In the genomic region with DNA sequence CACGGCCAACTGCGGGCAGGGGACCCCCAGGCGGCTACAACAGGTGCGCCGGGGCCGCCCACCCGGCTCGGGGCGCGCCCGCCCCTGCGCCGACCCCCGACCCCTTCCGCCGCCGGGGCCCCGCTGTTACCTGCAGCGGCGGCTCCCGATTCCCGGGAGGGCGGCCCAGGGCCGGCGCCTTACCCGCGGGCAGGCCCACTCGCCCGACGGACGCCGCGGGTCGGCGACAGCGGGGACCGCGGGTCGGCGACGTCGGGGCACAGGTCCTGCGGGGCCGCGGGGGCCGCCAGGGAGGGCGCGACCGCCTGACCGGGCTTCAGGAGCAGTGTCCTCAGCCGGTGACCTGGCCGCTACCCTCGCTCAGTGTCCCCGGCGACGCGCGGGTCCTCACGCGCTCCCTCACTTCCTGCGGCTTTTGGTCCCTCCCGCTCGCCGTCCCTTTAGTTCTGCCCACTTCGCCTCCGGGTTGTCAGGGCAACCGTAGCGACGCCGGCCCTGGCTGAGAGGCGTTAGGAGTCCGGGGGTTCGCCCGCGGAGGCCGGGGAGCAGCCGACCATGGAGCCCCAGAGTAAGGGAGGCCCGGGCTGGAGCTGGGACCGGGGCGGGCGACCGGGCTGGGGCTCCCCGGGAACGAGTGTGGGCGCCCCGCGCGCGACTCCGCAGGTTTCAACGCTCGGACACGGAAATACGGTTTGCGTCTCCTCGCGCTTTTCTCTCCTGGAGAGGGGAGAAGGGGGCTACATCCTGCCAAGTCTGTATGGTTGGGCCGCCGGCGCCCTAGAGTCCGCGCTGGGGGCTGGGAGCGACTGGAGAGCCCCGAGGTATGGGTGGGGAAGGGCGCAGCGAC, we compare ENCODE assay signal across 8 cellular contexts. TPM values are rescaled to one million over a fixed set of nuclear protein-coding genes. Genes with fewer than 3 reads are reported as not detected.
DNase-seq lines count a peak whose midpoint lies in the region; ATAC-seq, FAIRE-seq and TF ChIP-seq lines count a peak whose summit lies in the region.
"Not testable (repeated sequence)": the region's sequence is repeated elsewhere in the genome, so short reads cannot be mapped to it uniquely, and the experiment has no call there.

A gene with protein sequence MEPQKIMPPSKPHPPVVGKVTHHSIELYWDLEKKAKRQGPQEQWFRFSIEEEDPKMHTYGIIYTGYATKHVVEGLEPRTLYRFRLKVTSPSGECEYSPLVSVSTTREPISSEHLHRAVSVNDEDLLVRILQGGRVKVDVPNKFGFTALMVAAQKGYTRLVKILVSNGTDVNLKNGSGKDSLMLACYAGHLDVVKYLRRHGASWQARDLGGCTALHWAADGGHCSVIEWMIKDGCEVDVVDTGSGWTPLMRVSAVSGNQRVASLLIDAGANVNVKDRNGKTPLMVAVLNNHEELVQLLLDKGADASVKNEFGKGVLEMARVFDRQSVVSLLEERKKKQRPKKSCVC (plus strand): TSS at position 477 of the 847 bp plus-strand sequence. CDS start 79 bp downstream, at position 556.

- peak within 1 kb of the TSS; percentile 92 for H3K27ac Mint-ChIP-seq in Calu3 (ENCODE audit: unreplicated experiment)

- not testable (repeated sequence) for H3K9me3 Mint-ChIP-seq in Calu3 (ENCODE audit: low read depth, unreplicated experiment)

- H3K9me3 ChIP-seq in Peyer's patch, esophagus muscularis mucosa: not testable (repeated sequence)

- not testable (repeated sequence) for FAIRE-seq in HTR-8/SVneo (lab: Jason Lieb, UNC)

- H3K27ac ChIP-seq in Peyer's patch (peak within 1 kb of the TSS; percentile 77 to 87 (median 81)), esophagus muscularis mucosa (replicated peaks in 1 of 4) (peak within 1 kb of the TSS; percentile 84 to 89 (median 86))

- H3K4me3 ChIP-seq in Peyer's patch (peak within 1 kb of the TSS; percentile 56 to 87 (median 74)), esophagus muscularis mucosa (peak within 1 kb of the TSS; percentile 78 to 84 (median 82))

- peaks cover 41% of the 10 kb centered on the region for H3K36me3 Mint-ChIP-seq in Calu3 (ENCODE audit: insufficient read depth, unreplicated experiment)

- H3K4me3 Mint-ChIP-seq in Calu3 (ENCODE audit: low read depth, unreplicated experiment) = peak within 1 kb of the TSS; percentile 83

- H3K27me3 ChIP-seq in Peyer's patch, esophagus muscularis mucosa: not testable (repeated sequence)

- H3K27me3 Mint-ChIP-seq in Calu3 (ENCODE audit: unreplicated experiment) = not testable (repeated sequence)

- H3K4me1 ChIP-seq in Peyer's patch = not testable (repeated sequence)
- H3K4me1 ChIP-seq in esophagus muscularis mucosa = peaks cover 7 to 19% (median 17%) of the 10 kb centered on the region in 4 donors

- WGBS in esophagus muscularis mucosa = 31% methylated on average over 81 of the region's 106 CpGs

- TF ChIP-seq CTCF in Calu3 (IDR thresholded peaks at IDR 0.05; ENCODE audit: unreplicated experiment); Peyer's patch (IDR thresholded peaks at IDR 0.05); esophagus muscularis mucosa (IDR thresholded peaks at IDR 0.05): not testable (repeated sequence)

- TF ChIP-seq POLR2A in Peyer's patch (IDR thresholded peaks at IDR 0.05) (peak in 1 of 2 donors; percentile 42), esophagus muscularis mucosa (IDR thresholded peaks at IDR 0.05; ENCODE audit: low read depth) (peak; percentile 47)

- intact Hi-C loops in Calu3 (cut with micrococcal nuclease; ENCODE audit: unreplicated experiment); esophagus muscularis mucosa (cut with DNase I): not testable (repeated sequence)

- BruUV-seq in Calu3 (replicated peaks; lab: Mats Ljungman, UMichigan) = not testable (repeated sequence)

- TF ChIP-seq EP300 in esophagus muscularis mucosa (IDR thresholded peaks at IDR 0.05) = not testable (repeated sequence)

- H3K36me3 ChIP-seq in Peyer's patch, esophagus muscularis mucosa: not testable (repeated sequence)

- CTCF ChIA-PET in Calu3 (lab: Charles Lee) = not testable (repeated sequence)

- ATAC-seq in GM21515 (IDR thresholded peaks at IDR 0.05; ENCODE audit: unreplicated experiment) = peak; percentile 89

- peaks cover 22% of the 10 kb centered on the region for H3K4me1 Mint-ChIP-seq in Calu3 (ENCODE audit: low read depth, unreplicated experiment)

- peak; percentile 86 for DNase-seq in Calu3
- DNase-seq in HTR-8/SVneo (ENCODE audit: insufficient read length, low spot score) = peak; percentile 37
- peak; percentile 82 to 96 (median 91) for DNase-seq in Peyer's patch
- DNase-seq in activated T-cell treated with anti-CD3 and anti-CD28 coated beads, Interleukin-2, amount 50 U/mL, for 48 hours = peak; percentile 89
- DNase-seq in esophagus muscularis mucosa (ENCODE audit: extremely low spot score) = peak; percentile 96
- peak; percentile 92 for DNase-seq in mucosa of gallbladder (ENCODE audit: low spot score)
- DNase-seq in stimulated activated CD8-positive, alpha-beta memory T cell treated with anti-CD3 and anti-CD28 coated beads, Interleukin-15, amount 100 ng/mL, for 48 hours (ENCODE audit: low read depth in 2 of 2) = peak; percentile 66 to 75

RNA-seq across cellular contexts. Expression of the gene that starts here (rescaled TPM):
- total RNA-seq in Calu3 (2022) (0.85 and 1.6 TPM in 2 replicates), Peyer's patch (1 to 10 TPM in 3 of 4 donors, not detected in 1; 1.4 to 7.9 (median 3.5) TPM), esophagus muscularis mucosa (1 to 10 TPM in 2 of 4 donors, under 1 TPM in 2; 0.50 to 2.6 (median 1.4) TPM), mucosa of gallbladder (5.3 TPM)

Comparison
In these comparisons a context has a peak if more than half of its experiments do, and no peak if none do; other contexts are left out.
1. Peak in every context shown above with its lines: DNase-seq, ATAC-seq, H3K4me3 ChIP-seq and H3K27ac ChIP-seq.
2. DNase-seq: peak in every context shown above with its lines; median percentile 96 in esophagus muscularis mucosa; 92 in mucosa of gallbladder; 91 in Peyer's patch; 89 in activated T-cell treated with anti-CD3 and anti-CD28 coated beads, Interleukin-2, amount 50 U/mL, for 48 hours; 86 in Calu3; 70 in stimulated activated CD8-positive, alpha-beta memory T cell treated with anti-CD3 and anti-CD28 coated beads, Interleukin-15, amount 100 ng/mL, for 48 hours; 37 in HTR-8/SVneo.